ENCODE assay signal across 23 cellular contexts in the genomic region with DNA sequence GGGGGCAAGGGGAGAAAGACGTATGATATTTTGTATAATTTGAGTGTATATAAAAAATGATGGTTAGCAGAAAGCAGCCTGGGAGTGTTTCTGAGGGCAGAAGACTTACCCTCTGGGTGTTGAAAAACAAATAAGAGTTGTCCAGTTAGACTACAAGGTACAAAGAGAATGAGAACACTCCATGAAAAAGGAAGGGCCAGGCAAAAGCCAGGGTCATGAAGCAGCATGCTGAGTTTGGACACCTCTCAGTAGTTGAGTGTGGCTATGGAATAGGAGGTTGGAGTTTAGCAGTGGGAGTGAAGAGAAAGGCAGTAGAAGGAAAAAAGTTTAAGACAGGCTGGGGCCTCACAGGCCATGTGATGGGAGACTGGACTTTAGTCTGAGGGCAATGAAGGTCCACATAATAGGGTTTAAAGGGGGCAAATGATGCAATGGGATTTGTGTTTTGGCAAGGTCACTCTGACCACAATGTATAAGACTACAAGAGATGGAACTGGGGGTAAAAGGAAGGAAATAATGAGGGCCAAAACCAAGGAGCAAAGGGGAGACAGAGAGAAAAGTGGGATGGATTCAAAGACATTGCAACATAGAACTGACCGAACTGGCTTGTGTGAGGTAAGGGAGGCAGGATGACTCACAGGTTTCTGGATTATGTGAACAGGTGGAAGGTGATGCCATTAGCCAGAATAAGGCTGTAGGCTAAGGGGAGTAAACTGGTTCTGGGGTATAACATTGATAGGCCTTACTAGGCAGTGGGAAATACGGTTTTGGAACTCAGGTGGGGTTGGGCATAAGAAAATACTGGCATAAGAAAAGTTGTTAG.
DNase-seq lines count a peak whose midpoint lies in the region; ATAC-seq and TF ChIP-seq lines count a peak whose summit lies in the region.
"Had no signal": no experiment of that assay in that cellular context is flagged by ENCODE, and none has a peak within 500 bp of the region (broad histone marks: within the 10 kb centered on the region; RNA-seq: fewer than 3 reads in every experiment).

No MANE protein-coding gene starts in this region.

- no peaks in the 10 kb centered on the region for H3K79me2 ChIP-seq in HCT116 (ENCODE audit: insufficient read depth, low read length)

- ATAC-seq in HCT116, result peak; percentile 60; the same call in 1 of the 2 replicates
- peak; percentile 65 for ATAC-seq in left lobe of liver
- no peak for ATAC-seq in Right ventricle myocardium inferior
- ATAC-seq: activated T-helper 17 cell treated with anti-CD3 and anti-CD28 coated beads, Interleukin-2, amount 50 U/mL, for 72 hours; CD8-positive, alpha-beta T cell; stimulated activated naive CD8-positive, alpha-beta T cell treated with anti-CD3 and anti-CD28 coated beads, Interleukin-15, amount 100 ng/mL, for 72 hours; T-cell had no signal

- peak overlapping the region; percentile 6 for H3K4me2 ChIP-seq in HCT116 (ENCODE audit: low read length)

- DNase-seq in HCT116 (ENCODE audit: low read depth, low spot score), result no peak
- peak; percentile 74 for DNase-seq in MCF 10A (ENCODE audit: unreplicated experiment)
- no peak for DNase-seq in left lobe of liver (ENCODE audit: low spot score)
- no peak for DNase-seq in Right ventricle myocardium inferior (ENCODE audit: missing footprints)
- DNase-seq in activated gamma-delta T cell (lab: John Stamatoyannopoulos, UW), result no peak
- DNase-seq in activated CD4-positive, alpha-beta T cell treated with anti-CD3 and anti-CD28 coated beads, Interleukin-2, amount 50 U/mL, for 48 hours, result no peak
- DNase-seq in NCI-H345 (lab: John Stamatoyannopoulos, UW), result no peak
- DNase-seq: activated CD4-positive, CD25-positive, alpha-beta regulatory T cell; CD8-positive, alpha-beta T cell; EL; foreskin fibroblast; mesenchymal stem cell; MG63; NCI-H187 treated with DMSO at 0.1 percent for 48 hours; NCI-H446; NK-92 treated with Interleukin-12 subunit alpha and Interleukin-12 subunit beta, amount 100 ng/mL, for 24 hours; retina; stimulated activated naive CD8-positive, alpha-beta T cell treated with anti-CD3 and anti-CD28 coated beads, Interleukin-15, amount 100 ng/mL, for 72 hours; T-cell; uterus had no signal

- no peak overlapping the region for H3K4me3 ChIP-seq in HCT116 (replicated peaks in 1 of 2; ENCODE audit: low read depth in 1 of 2, low read length in 2 of 2)
- H3K4me3 ChIP-seq in skeletal muscle tissue (ENCODE audit: low read length in 3 of 3), result no peak overlapping the region
- H3K4me3 ChIP-seq: MG63, uterus had no signal

- H4K20me1 ChIP-seq in HCT116 (ENCODE audit: insufficient read depth), result no peaks in the 10 kb centered on the region

- no peak for TF ChIP-seq POLR2A in HCT116 (IDR thresholded peaks at IDR 0.05; ENCODE audit: borderline replicate concordance, extremely low read depth, insufficient read depth, insufficient read length)

- TF ChIP-seq RAD21 in HCT116 (IDR thresholded peaks at IDR 0.05; ENCODE audit: low read depth), result no peak

- BruUV-seq in HCT116 (replicated peaks; lab: Mats Ljungman, UMichigan) (no TSS peak), MCF 10A (replicated peaks; lab: Mats Ljungman, UMichigan) (no TSS peak)

- no peaks in the 10 kb centered on the region for H3K9me3 Mint-ChIP-seq in MCF 10A (ENCODE audit: unreplicated experiment)
- H3K9me3 Mint-ChIP-seq: activated T-helper 17 cell treated with anti-CD3 and anti-CD28 coated beads, Interleukin-2, amount 50 U/mL, for 72 hours; CD8-positive, alpha-beta T cell; stimulated activated naive CD8-positive, alpha-beta T cell treated with anti-CD3 and anti-CD28 coated beads, Interleukin-15, amount 100 ng/mL, for 72 hours; T-cell had no signal

- H3K36me3 Mint-ChIP-seq in MCF 10A (ENCODE audit: insufficient read depth, unreplicated experiment), result peaks cover under 1% of the 10 kb centered on the region
- H3K36me3 Mint-ChIP-seq: CD8-positive, alpha-beta T cell had no signal

- POLR2A ChIA-PET in HCT116 (lab: Charles Lee) (interaction anchor here (1.4 kb wide), 1 partner anchor 13 kb away, joined by 5 read pairs; no protein-coding TSS in a partner anchor), MCF 10A (lab: Yijun Ruan, JAX) (no interaction called here)

- H3K4me1 Mint-ChIP-seq in MCF 10A (ENCODE audit: insufficient read depth, unreplicated experiment), result peaks cover 11% of the 10 kb centered on the region
- H3K4me1 Mint-ChIP-seq: nephron; stimulated activated naive CD8-positive, alpha-beta T cell treated with anti-CD3 and anti-CD28 coated beads, Interleukin-15, amount 100 ng/mL, for 72 hours; T-cell had no signal

- H3K4me3 Mint-ChIP-seq in MCF 10A (ENCODE audit: unreplicated experiment), result no peak overlapping the region
- H3K4me3 Mint-ChIP-seq: activated T-helper 17 cell treated with anti-CD3 and anti-CD28 coated beads, Interleukin-2, amount 50 U/mL, for 72 hours; CD8-positive, alpha-beta T cell; nephron; stimulated activated naive CD8-positive, alpha-beta T cell treated with anti-CD3 and anti-CD28 coated beads, Interleukin-15, amount 100 ng/mL, for 72 hours; T-cell had no signal

- peaks cover 0 to 9% of the 10 kb centered on the region in 2 experiments; a peak in 2 of 4 replicates for H3K4me1 ChIP-seq in HCT116 (ENCODE audit: control insufficient read depth in 1 of 2, insufficient read depth in 2 of 2, low read length in 2 of 2)
- peaks cover 3 to 35% (median 23%) of the 10 kb centered on the region in 3 donors for H3K4me1 ChIP-seq in skeletal muscle tissue (ENCODE audit: control insufficient read depth in 3 of 3, insufficient read depth in 3 of 3, low read length in 3 of 3)
- H3K4me1 ChIP-seq: uterus had no signal

- H3K27ac ChIP-seq in HCT116 (ENCODE audit: low read depth, low read length) (no peak overlapping the region), skeletal muscle tissue (ENCODE audit: low read depth, low read length) (peak overlapping the region; percentile 22)
- H3K27ac ChIP-seq: uterus had no signal

- no peak for TF ChIP-seq CTCF in HCT116 (IDR thresholded peaks at IDR 0.05 in 2 of 3, conservative IDR thresholded peaks at IDR 0.05 in 1 of 3; ENCODE audit: borderline replicate concordance in 1 of 3, insufficient read depth in 1 of 3, low read depth in 2 of 3, low read length in 2 of 3)
- TF ChIP-seq CTCF in MCF 10A (IDR thresholded peaks at IDR 0.05; ENCODE audit: unreplicated experiment), result no peak

- H3K27ac Mint-ChIP-seq in MCF 10A (ENCODE audit: low read depth, unreplicated experiment), result no peak overlapping the region
- H3K27ac Mint-ChIP-seq: activated T-helper 17 cell treated with anti-CD3 and anti-CD28 coated beads, Interleukin-2, amount 50 U/mL, for 72 hours; CD8-positive, alpha-beta T cell; stimulated activated naive CD8-positive, alpha-beta T cell treated with anti-CD3 and anti-CD28 coated beads, Interleukin-15, amount 100 ng/mL, for 72 hours; T-cell had no signal

- H3K9me3 ChIP-seq in HCT116 (ENCODE audit: control insufficient read depth in 1 of 2, insufficient read depth in 1 of 2, low read depth in 1 of 2, low read length in 2 of 2), result no peaks in the 10 kb centered on the region
- H3K9me3 ChIP-seq in skeletal muscle tissue (ENCODE audit: control insufficient read depth in 3 of 3, low read length in 3 of 3), result no peaks in the 10 kb centered on the region
- H3K9me3 ChIP-seq: MG63, uterus had no signal

- H3K9me2 ChIP-seq in HCT116 (ENCODE audit: insufficient read depth), result no peaks in the 10 kb centered on the region

- CTCF ChIA-PET in HCT116 (lab: Charles Lee) (no interaction called here), MCF 10A (lab: Yijun Ruan, JAX) (interaction anchor here (0.6 to 0.7 kb wide), 3 partner anchors 284 to 1560 kb away, joined by 3 read pairs; no protein-coding TSS in a partner anchor)

- H3K27me3 ChIP-seq in HCT116 (ENCODE audit: insufficient read depth, low read length) (no peaks in the 10 kb centered on the region), skeletal muscle tissue (ENCODE audit: control insufficient read depth in 3 of 3, insufficient read depth in 3 of 3, low read length in 3 of 3) (no peaks in the 10 kb centered on the region)
- H3K27me3 ChIP-seq: MG63, uterus had no signal

- intact Hi-C loops in HCT116 (cut with micrococcal nuclease), result no loop called here
- intact Hi-C loops in MCF 10A (cut with micrococcal nuclease), result no loop called here
- intact Hi-C loops in Right ventricle myocardium inferior (cut with DNase I), result no loop called here

- RAD21 ChIA-PET in HCT116 (lab: Charles Lee; ENCODE audit: low non-redundant PET in 1 of 2, low total read pairs in 2 of 2, uncharacterized antibody in 2 of 2, unreplicated experiment in 2 of 2), result no interaction called here

- H3K27me3 Mint-ChIP-seq in MCF 10A (ENCODE audit: insufficient read depth, unreplicated experiment), result no peaks in the 10 kb centered on the region
- H3K27me3 Mint-ChIP-seq: activated T-helper 17 cell treated with anti-CD3 and anti-CD28 coated beads, Interleukin-2, amount 50 U/mL, for 72 hours; stimulated activated naive CD8-positive, alpha-beta T cell treated with anti-CD3 and anti-CD28 coated beads, Interleukin-15, amount 100 ng/mL, for 72 hours; T-cell had no signal

- H3K36me3 ChIP-seq in HCT116 (ENCODE audit: control insufficient read depth in 1 of 2, insufficient read depth in 2 of 2, low read length in 2 of 2) (no peaks in the 10 kb centered on the region), skeletal muscle tissue (ENCODE audit: control insufficient read depth in 3 of 3, insufficient read depth in 3 of 3, low read length in 3 of 3) (no peaks in the 10 kb centered on the region)

- H3K9ac ChIP-seq in HCT116 (ENCODE audit: low read length), result no peak overlapping the region
- no peak overlapping the region for H3K9ac ChIP-seq in skeletal muscle tissue (ENCODE audit: low read depth in 1 of 3, low read length in 3 of 3)

- no peak overlapping the region for H2AFZ ChIP-seq in HCT116 (ENCODE audit: low read depth, low read length, poor library complexity, severe bottlenecking)

TF ChIP-seq in HCT116, 20 proteins besides CTCF, POLR2A, EP300 and RAD21 (continues in another document):
- TF ChIP-seq ATF3 (IDR thresholded peaks at IDR 0.05) (no peak), SIN3A (IDR thresholded peaks at IDR 0.05; ENCODE audit: low read depth) (no peak), JUND (IDR thresholded peaks at IDR 0.05) (peak; percentile 64)
